ENCODE assay signal across 31 cellular contexts in genomic region chr10:46299267-46299530, GRCh38. TPM values are rescaled to one million over a fixed set of nuclear protein-coding genes. Genes with fewer than 3 reads are reported as not detected.
DNase-seq lines count a peak whose midpoint lies in the region; ATAC-seq and TF ChIP-seq lines count a peak whose summit lies in the region.
"Had no signal": no experiment of that assay in that cellular context is flagged by ENCODE, and none has a peak within 500 bp of the region (broad histone marks: within the 10 kb centered on the region; RNA-seq: fewer than 3 reads in every experiment).

No MANE protein-coding gene starts in this region.

- no peaks in the 10 kb centered on the region for H3F3A ChIP-seq in Loucy (ENCODE audit: low read depth)

- H3K9me3 ChIP-seq in Loucy (ENCODE audit: insufficient read depth, low read depth, low read length) = no peaks in the 10 kb centered on the region
- H3K9me3 ChIP-seq: colonic mucosa, HAP-1, mucosa of descending colon, SJSA1, stomach, tibial artery had no signal

- H3K4me1 ChIP-seq in Loucy (ENCODE audit: insufficient read depth, low read length, poor library complexity, severe bottlenecking) = peaks cover 46% of the 10 kb centered on the region
- H3K4me1 ChIP-seq: colonic mucosa, HAP-1, stomach, tibial artery had no signal

- H3K9me2 ChIP-seq in Loucy (replicated peaks; ENCODE audit: low read depth, low read length) = no peaks in the 10 kb centered on the region

- POLR2A ChIA-PET in activated naive CD8-positive, alpha-beta T cell treated with anti-CD3 and anti-CD28 coated beads, Interleukin-2, amount 10 ng/mL, durations not matched to agents 7 days and 5 days (lab: Charles Lee) = interaction anchor here (1.0 to 1.6 kb wide), 2 partner anchors 14 to 29 kb away, joined by 4 to 5 read pairs; no protein-coding TSS in a partner anchor

- no peaks in the 10 kb centered on the region for H3K36me3 Mint-ChIP-seq in activated naive CD8-positive, alpha-beta T cell treated with anti-CD3 and anti-CD28 coated beads, Interleukin-2, amount 10 ng/mL, durations not matched to agents 7 days and 5 days
- H3K36me3 Mint-ChIP-seq in activated naive CD8-positive, alpha-beta T cell treated with anti-CD3 and anti-CD28 coated beads, Interleukin-2, amount 50 U/mL, for 24 hours (ENCODE audit: low read depth) = no peaks in the 10 kb centered on the region
- H3K36me3 Mint-ChIP-seq in naive B cell = no peaks in the 10 kb centered on the region
- H3K36me3 Mint-ChIP-seq in stimulated activated naive B cell treated with anti-CD40 and anti-IgM and Interleukin-4, amounts not matched to agents 10 μg/mL and 1 μg/mL and 100 μg/mL, for 72 hours = no peaks in the 10 kb centered on the region
- H3K36me3 Mint-ChIP-seq: activated CD4-positive, alpha-beta memory T cell treated with anti-CD3 and anti-CD28 coated beads for 36 hours; activated naive CD4-positive, alpha-beta T cell treated with anti-CD3 and anti-CD28 coated beads, Interleukin-2, amount 50 U/mL, for 24 hours; immature natural killer cell had no signal

- TF ChIP-seq CTCF in Loucy (conservative IDR thresholded peaks at IDR 0.05; ENCODE audit: low read length) = no peak

- no peak overlapping the region; the same call in 1 of the 2 replicates for H2AFZ ChIP-seq in Loucy (ENCODE audit: low read length)

- H3K4me3 Mint-ChIP-seq in activated naive CD8-positive, alpha-beta T cell treated with anti-CD3 and anti-CD28 coated beads, Interleukin-2, amount 10 ng/mL, durations not matched to agents 7 days and 5 days = no peak overlapping the region
- H3K4me3 Mint-ChIP-seq in activated naive CD8-positive, alpha-beta T cell treated with anti-CD3 and anti-CD28 coated beads, Interleukin-2, amount 50 U/mL, for 24 hours = no peak overlapping the region
- H3K4me3 Mint-ChIP-seq in naive B cell = peak overlapping the region in 7 of 8 donors; percentile 22 to 84 (median 59)
- H3K4me3 Mint-ChIP-seq in stimulated activated naive B cell treated with anti-CD40 and anti-IgM and Interleukin-4, amounts not matched to agents 10 μg/mL and 1 μg/mL and 100 μg/mL, for 72 hours = peak overlapping the region in 1 of 2 donors; percentile 43
- H3K4me3 Mint-ChIP-seq: activated CD4-positive, alpha-beta memory T cell treated with anti-CD3 and anti-CD28 coated beads for 36 hours; activated naive CD4-positive, alpha-beta T cell treated with anti-CD3 and anti-CD28 coated beads, Interleukin-2, amount 50 U/mL, for 24 hours; activated T-helper 1 cell treated with anti-CD3 and anti-CD28 coated beads, Interleukin-12 subunit alpha, Interleukin-12 subunit beta, Interleukin-2, Interleukin-4 antibody, amounts not matched to agents 30 ng/mL and 10 ng/mL and 1 ng/mL, durations not matched to agents 14 hours and 24 hours and 36 hours; immature natural killer cell; nephron progenitor cell had no signal

- no peaks in the 10 kb centered on the region for H3K36me3 ChIP-seq in Loucy (ENCODE audit: insufficient read depth, low read length)
- H3K36me3 ChIP-seq: colonic mucosa, HAP-1, SJSA1, stomach, tibial artery had no signal

- peak; percentile 15 for ATAC-seq in activated naive CD8-positive, alpha-beta T cell treated with anti-CD3 and anti-CD28 coated beads, Interleukin-2, amount 10 ng/mL, durations not matched to agents 7 days and 5 days (ENCODE audit: low read depth)
- no peak for ATAC-seq in activated naive CD8-positive, alpha-beta T cell treated with anti-CD3 and anti-CD28 coated beads, Interleukin-2, amount 50 U/mL, for 24 hours
- peak; percentile 6 to 10 for ATAC-seq in naive B cell (ENCODE audit: low read depth in 2 of 2)
- peak; percentile 6 to 24 for ATAC-seq in stimulated activated naive B cell treated with anti-CD40 and anti-IgM and Interleukin-4, amounts not matched to agents 10 μg/mL and 1 μg/mL and 100 μg/mL, for 72 hours (replicated peaks)
- ATAC-seq: activated CD4-positive, CD25-positive, alpha-beta regulatory T cell treated with anti-CD3 and anti-CD28 coated beads, Interleukin-2, amount 50 U/mL, for 24 hours; mucosa of descending colon had no signal

- H3K9ac ChIP-seq in Loucy (ENCODE audit: low read depth, low read length, poor library complexity, severe bottlenecking) = peak overlapping the region; percentile 52

- no peaks in the 10 kb centered on the region for H3K27me3 ChIP-seq in Loucy (ENCODE audit: insufficient read depth, low read length, poor library complexity, severe bottlenecking)
- H3K27me3 ChIP-seq: colonic mucosa, SJSA1, stomach had no signal

- peak overlapping the region; percentile 59 for H3K4me2 ChIP-seq in Loucy (ENCODE audit: low read depth, low read length, poor library complexity, severe bottlenecking)
- H3K4me2 ChIP-seq: smooth muscle cell had no signal

- no peaks in the 10 kb centered on the region for H4K20me1 ChIP-seq in Loucy (ENCODE audit: insufficient read depth, low read length, poor library complexity, severe bottlenecking)

- H3K4me1 Mint-ChIP-seq in activated naive CD8-positive, alpha-beta T cell treated with anti-CD3 and anti-CD28 coated beads, Interleukin-2, amount 10 ng/mL, durations not matched to agents 7 days and 5 days = peaks cover 22% of the 10 kb centered on the region
- peaks cover 27% of the 10 kb centered on the region for H3K4me1 Mint-ChIP-seq in activated naive CD8-positive, alpha-beta T cell treated with anti-CD3 and anti-CD28 coated beads, Interleukin-2, amount 50 U/mL, for 24 hours
- H3K4me1 Mint-ChIP-seq in naive B cell = peaks cover 23 to 33% (median 31%) of the 10 kb centered on the region in 3 donors
- peaks cover 23 to 33% of the 10 kb centered on the region in 2 donors for H3K4me1 Mint-ChIP-seq in stimulated activated naive B cell treated with anti-CD40 and anti-IgM and Interleukin-4, amounts not matched to agents 10 μg/mL and 1 μg/mL and 100 μg/mL, for 72 hours

- H3K27ac Mint-ChIP-seq in activated naive CD8-positive, alpha-beta T cell treated with anti-CD3 and anti-CD28 coated beads, Interleukin-2, amount 10 ng/mL, durations not matched to agents 7 days and 5 days = peak overlapping the region; percentile 76
- H3K27ac Mint-ChIP-seq in activated naive CD8-positive, alpha-beta T cell treated with anti-CD3 and anti-CD28 coated beads, Interleukin-2, amount 50 U/mL, for 24 hours = no peak overlapping the region
- H3K27ac Mint-ChIP-seq in naive B cell = peak overlapping the region in 3 of 6 donors; percentile 12 to 96 (median 60)
- H3K27ac Mint-ChIP-seq in stimulated activated naive B cell treated with anti-CD40 and anti-IgM and Interleukin-4, amounts not matched to agents 10 μg/mL and 1 μg/mL and 100 μg/mL, for 72 hours = peak overlapping the region; percentile 28
- H3K27ac Mint-ChIP-seq: activated CD4-positive, alpha-beta memory T cell treated with anti-CD3 and anti-CD28 coated beads for 36 hours; activated naive CD4-positive, alpha-beta T cell treated with anti-CD3 and anti-CD28 coated beads, Interleukin-2, amount 50 U/mL, for 24 hours; immature natural killer cell; nephron progenitor cell had no signal

- peak; percentile 29 for DNase-seq in activated naive CD8-positive, alpha-beta T cell treated with anti-CD3 and anti-CD28 coated beads, Interleukin-2, amount 10 ng/mL, durations not matched to agents 7 days and 5 days
- DNase-seq in activated naive CD8-positive, alpha-beta T cell treated with anti-CD3 and anti-CD28 coated beads, Interleukin-2, amount 50 U/mL, for 24 hours = no peak
- no peak for DNase-seq in naive B cell
- no peak for DNase-seq in stimulated activated naive B cell treated with anti-CD40 and anti-IgM and Interleukin-4, amounts not matched to agents 10 μg/mL and 1 μg/mL and 100 μg/mL, for 72 hours
- no peak for DNase-seq in SW480 (ENCODE audit: low spot score)
- no peak for DNase-seq in NCI-H1694 (lab: John Stamatoyannopoulos, UW)
- no peak for DNase-seq in ureter (ENCODE audit: low spot score)
- DNase-seq: activated CD4-positive, alpha-beta memory T cell treated with anti-CD3 and anti-CD28 coated beads for 36 hours; activated CD8-positive, alpha-beta memory T cell treated with anti-CD3 and anti-CD28 coated beads, Interleukin-2, amount 50 U/mL, for 48 hours; colonic mucosa; effector CD8-positive, alpha-beta T cell; immature natural killer cell; left cardiac atrium; mammary epithelial cell; NCI-H1092; stimulated activated CD4-positive, alpha-beta T cell treated with anti-CD3 and anti-CD28 coated beads, Interleukin-1b, Interleukin-23, amount 100 ng/mL, for 48 hours; stomach; T-helper 1 cell; tibial artery had no signal

- no peaks in the 10 kb centered on the region for H3K27me3 Mint-ChIP-seq in activated naive CD8-positive, alpha-beta T cell treated with anti-CD3 and anti-CD28 coated beads, Interleukin-2, amount 10 ng/mL, durations not matched to agents 7 days and 5 days
- H3K27me3 Mint-ChIP-seq in activated naive CD8-positive, alpha-beta T cell treated with anti-CD3 and anti-CD28 coated beads, Interleukin-2, amount 50 U/mL, for 24 hours = no peaks in the 10 kb centered on the region
- H3K27me3 Mint-ChIP-seq in naive B cell = no peaks in the 10 kb centered on the region
- no peaks in the 10 kb centered on the region for H3K27me3 Mint-ChIP-seq in stimulated activated naive B cell treated with anti-CD40 and anti-IgM and Interleukin-4, amounts not matched to agents 10 μg/mL and 1 μg/mL and 100 μg/mL, for 72 hours
- H3K27me3 Mint-ChIP-seq: activated CD4-positive, alpha-beta memory T cell treated with anti-CD3 and anti-CD28 coated beads for 36 hours; activated naive CD4-positive, alpha-beta T cell treated with anti-CD3 and anti-CD28 coated beads, Interleukin-2, amount 50 U/mL, for 24 hours had no signal

- H3K9me3 Mint-ChIP-seq in activated naive CD8-positive, alpha-beta T cell treated with anti-CD3 and anti-CD28 coated beads, Interleukin-2, amount 10 ng/mL, durations not matched to agents 7 days and 5 days = no peaks in the 10 kb centered on the region
- H3K9me3 Mint-ChIP-seq in activated naive CD8-positive, alpha-beta T cell treated with anti-CD3 and anti-CD28 coated beads, Interleukin-2, amount 50 U/mL, for 24 hours = no peaks in the 10 kb centered on the region
- H3K9me3 Mint-ChIP-seq in naive B cell = no peaks in the 10 kb centered on the region
- no peaks in the 10 kb centered on the region for H3K9me3 Mint-ChIP-seq in stimulated activated naive B cell treated with anti-CD40 and anti-IgM and Interleukin-4, amounts not matched to agents 10 μg/mL and 1 μg/mL and 100 μg/mL, for 72 hours
- H3K9me3 Mint-ChIP-seq: activated CD4-positive, alpha-beta memory T cell treated with anti-CD3 and anti-CD28 coated beads for 36 hours; activated naive CD4-positive, alpha-beta T cell treated with anti-CD3 and anti-CD28 coated beads, Interleukin-2, amount 50 U/mL, for 24 hours; activated T-helper 1 cell treated with anti-CD3 and anti-CD28 coated beads, Interleukin-12 subunit alpha, Interleukin-12 subunit beta, Interleukin-2, Interleukin-4 antibody, amounts not matched to agents 30 ng/mL and 10 ng/mL and 1 ng/mL, durations not matched to agents 14 hours and 24 hours and 36 hours; immature natural killer cell; nephron progenitor cell had no signal

- no peaks in the 10 kb centered on the region for H3K79me2 ChIP-seq in Loucy (ENCODE audit: insufficient read depth, low read length)

- peak overlapping the region; percentile 30 for H3K4me3 ChIP-seq in Loucy (ENCODE audit: low read length, poor library complexity, severe bottlenecking)
- H3K4me3 ChIP-seq: colonic mucosa, HAP-1, mucosa of descending colon, SJSA1, smooth muscle cell, stomach, tibial artery had no signal

RNA-seq across cellular contexts. Expression of gene ANTXRL, which starts 12.4 kb away (rescaled TPM):
- total RNA-seq in activated naive CD8-positive, alpha-beta T cell treated with anti-CD3 and anti-CD28 coated beads, Interleukin-2, amount 10 ng/mL, durations not matched to agents 7 days and 5 days = not detected
- not detected for polyA plus RNA-seq in naive B cell (ENCODE audit: low read depth in 6 of 6)
- not detected for total RNA-seq in ureter
- total RNA-seq: A673; activated CD4-positive, alpha-beta memory T cell treated with anti-CD3 and anti-CD28 coated beads for 36 hours; activated T-helper 1 cell treated with anti-CD3 and anti-CD28 coated beads, Interleukin-12 subunit alpha, Interleukin-12 subunit beta, Interleukin-2, Interleukin-4 antibody, amounts not matched to agents 30 ng/mL and 10 ng/mL and 1 ng/mL, durations not matched to agents 14 hours and 24 hours and 36 hours; colonic mucosa; left cardiac atrium; mammary epithelial cell; mucosa of descending colon; NCI-H460; SJSA1; smooth muscle cell; stomach had no signal
- polyA plus RNA-seq: aorta, immature natural killer cell, mammary epithelial cell, smooth muscle cell, stomach had no signal

Comparison
In these comparisons a context has a peak if more than half of its experiments do, and no peak if none do; other contexts are left out.
1. H3K4me3 Mint-ChIP-seq: peak in naive B cell (7 of 8); none in activated naive CD8-positive, alpha-beta T cell treated with anti-CD3 and anti-CD28 coated beads, Interleukin-2, amount 10 ng/mL, durations not matched to agents 7 days and 5 days (single experiment) and activated naive CD8-positive, alpha-beta T cell treated with anti-CD3 and anti-CD28 coated beads, Interleukin-2, amount 50 U/mL, for 24 hours (single experiment).